ENCODE assay signal across 1 cellular context in the genomic region with DNA sequence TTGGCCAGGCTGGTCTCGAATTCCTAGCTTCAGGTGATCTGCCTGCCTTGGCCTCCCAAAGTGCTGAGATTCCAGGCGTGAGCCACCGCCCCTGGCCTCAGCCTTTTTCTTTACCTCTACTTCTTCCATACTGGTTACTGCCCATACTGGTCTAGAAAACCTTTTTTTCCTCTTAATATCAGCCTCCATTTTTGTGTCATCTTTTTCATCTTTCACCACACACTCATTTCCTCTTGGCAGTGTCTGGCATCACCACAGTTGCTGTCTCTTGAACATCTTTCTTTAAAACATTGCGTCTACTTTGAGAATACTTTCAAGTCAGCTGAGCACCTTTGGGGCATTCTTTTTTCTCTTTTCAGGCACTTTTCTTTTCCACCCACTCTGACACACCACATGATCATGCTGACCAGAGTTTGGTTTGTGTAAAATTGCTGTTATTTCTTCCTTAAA.
TF ChIP-seq lines count a peak whose summit lies in the region.

No MANE protein-coding gene starts in this region.

TF ChIP-seq in HEK293, 187 proteins besides CTCF, POLR2A, EP300 and RAD21 (continued from another document):
- TF ChIP-seq TSHZ1 (tag by site-specific recombination; IDR thresholded peaks at IDR 0.05; ENCODE audit: borderline replicate concordance) (no peak), ZNF138 (tag by site-specific recombination; IDR thresholded peaks at IDR 0.05; ENCODE audit: borderline replicate concordance) (no peak), ZNF146 (tag by site-specific recombination; IDR thresholded peaks at IDR 0.05) (no peak), ZNF112 (tag by site-specific recombination; IDR thresholded peaks at IDR 0.05) (no peak), ZNF623 (tag by site-specific recombination; IDR thresholded peaks at IDR 0.05) (no peak), ZNF473 (tag by site-specific recombination; IDR thresholded peaks at IDR 0.05) (no peak), ZBTB26 (tag by site-specific recombination; optimal IDR thresholded peaks at IDR 0.05) (no peak)
